22 cellular contexts compared by ENCODE assay signal in the genomic region with DNA sequence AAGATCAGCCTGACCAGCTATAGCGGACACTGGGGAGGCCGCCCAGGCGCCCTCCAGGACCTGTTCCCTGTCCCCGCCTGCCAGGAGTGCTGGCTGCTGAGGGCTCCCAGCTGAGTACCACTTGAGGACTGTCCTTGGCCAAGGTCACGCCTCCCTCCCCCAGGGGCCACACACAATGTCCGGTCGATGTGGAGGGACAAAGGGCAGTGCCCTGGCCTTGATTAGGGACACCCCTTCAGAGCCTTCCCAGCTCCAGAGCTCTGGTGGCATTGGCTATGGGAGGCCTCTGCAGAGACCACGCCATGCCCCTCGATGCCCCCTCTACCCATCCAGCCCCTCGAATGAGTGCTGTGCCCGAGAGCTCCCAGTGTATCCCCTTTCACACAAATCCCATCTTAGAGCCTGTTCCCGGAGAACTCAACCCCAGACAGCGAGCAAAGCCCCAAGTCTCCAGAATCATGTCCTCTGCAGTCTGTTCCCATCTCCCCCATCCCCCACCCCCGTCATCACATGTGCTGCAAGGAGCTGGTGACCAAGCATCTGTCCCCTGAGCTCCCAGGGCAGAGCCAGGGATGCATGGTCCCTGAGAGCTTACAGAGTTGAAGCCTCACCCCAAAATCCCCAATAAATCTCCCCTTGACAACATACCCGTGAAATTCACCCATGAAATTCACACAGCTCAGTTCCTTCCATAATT.
"Had no signal": no experiment of that assay in that cellular context is flagged by ENCODE, and none has a peak within 500 bp of the region (broad histone marks: within the 10 kb centered on the region; RNA-seq: fewer than 3 reads in every experiment).

No MANE protein-coding gene starts in this region.

- H3K9me3 ChIP-seq: lower lobe of right lung, neutrophil had no signal

- H3K4me1 ChIP-seq: lower lobe of right lung, tibial nerve had no signal

- DNase-seq: activated CD4-positive, alpha-beta memory T cell treated with anti-CD3 and anti-CD28 coated beads, Interleukin-2, amount 10 ng/mL, durations not matched to agents 7 days and 5 days; activated CD4-positive, alpha-beta T cell treated with anti-CD3 and anti-CD28 coated beads, Interleukin-2, amount 10 ng/mL, durations not matched to agents 24 days and 14 days; activated CD8-positive, alpha-beta memory T cell treated with anti-CD3 and anti-CD28 coated beads, Interleukin-2, amount 50 U/mL, for 48 hours; activated gamma-delta T cell; activated naive CD4-positive, alpha-beta T cell treated with anti-CD3 and anti-CD28 coated beads, Interleukin-2, amount 50 U/mL, for 16 hours; activated naive CD8-positive, alpha-beta T cell treated with anti-CD3 and anti-CD28 coated beads, Interleukin-2, amount 50 U/mL, for 24 hours; activated T-cell treated with anti-CD3 and anti-CD28 coated beads, Interleukin-2, amount 50 U/mL, for 24 hours; amygdala; central memory CD4-positive, alpha-beta T cell; esophagus squamous epithelium; foreskin melanocyte; islet precursor cell; lower lobe of right lung; mesenchymal stem cell; natural killer cell; stimulated activated CD4-positive, alpha-beta T cell treated with anti-CD3 and anti-CD28 coated beads, Interleukin-1b, Interleukin-23, amount 100 ng/mL, for 48 hours; stimulated activated naive B cell treated with anti-CD40 and anti-IgM and Interleukin-4, amounts not matched to agents 10 μg/mL and 1 μg/mL and 100 μg/mL, for 72 hours had no signal

- H3K36me3 Mint-ChIP-seq: natural killer cell; stimulated activated naive B cell treated with anti-CD40 and anti-IgM and Interleukin-4, amounts not matched to agents 10 μg/mL and 1 μg/mL and 100 μg/mL, for 72 hours had no signal

- H3K27ac Mint-ChIP-seq: activated CD4-positive, alpha-beta memory T cell treated with anti-CD3 and anti-CD28 coated beads, Interleukin-2, amount 10 ng/mL, durations not matched to agents 7 days and 5 days; activated CD4-positive, alpha-beta T cell treated with anti-CD3 and anti-CD28 coated beads, Interleukin-2, amount 10 ng/mL, durations not matched to agents 24 days and 14 days; activated naive CD8-positive, alpha-beta T cell treated with anti-CD3 and anti-CD28 coated beads, Interleukin-2, amount 50 U/mL, for 24 hours; activated T-cell treated with anti-CD3 and anti-CD28 coated beads, Interleukin-2, amount 50 U/mL, for 24 hours; natural killer cell; stimulated activated naive B cell treated with anti-CD40 and anti-IgM and Interleukin-4, amounts not matched to agents 10 μg/mL and 1 μg/mL and 100 μg/mL, for 72 hours had no signal

- H3K27ac ChIP-seq: hepatocyte, lower lobe of right lung, neutrophil, tibial nerve had no signal

- H3K36me3 ChIP-seq: esophagus squamous epithelium, lower lobe of right lung, neutrophil, tibial nerve had no signal

- H3K79me2 ChIP-seq: hepatocyte had no signal

- H3K27me3 ChIP-seq: hepatocyte, tibial nerve had no signal

- H3K4me3 ChIP-seq: esophagus squamous epithelium, hepatocyte, lower lobe of right lung, smooth muscle cell, tibial nerve had no signal

- H3K27me3 Mint-ChIP-seq: activated naive CD8-positive, alpha-beta T cell treated with anti-CD3 and anti-CD28 coated beads, Interleukin-2, amount 50 U/mL, for 24 hours had no signal

- H3K4me2 ChIP-seq: hepatocyte, smooth muscle cell had no signal

- ATAC-seq: activated CD4-positive, CD25-positive, alpha-beta regulatory T cell treated with anti-CD3 and anti-CD28 coated beads, Interleukin-2, amount 50 U/mL, for 24 hours; activated naive CD8-positive, alpha-beta T cell treated with anti-CD3 and anti-CD28 coated beads, Interleukin-2, amount 50 U/mL, for 24 hours; natural killer cell; stimulated activated naive B cell treated with anti-CD40 and anti-IgM and Interleukin-4, amounts not matched to agents 10 μg/mL and 1 μg/mL and 100 μg/mL, for 72 hours had no signal

- H3K9me3 Mint-ChIP-seq: activated CD4-positive, alpha-beta memory T cell treated with anti-CD3 and anti-CD28 coated beads, Interleukin-2, amount 10 ng/mL, durations not matched to agents 7 days and 5 days; activated CD4-positive, alpha-beta T cell treated with anti-CD3 and anti-CD28 coated beads, Interleukin-2, amount 10 ng/mL, durations not matched to agents 24 days and 14 days; activated naive CD8-positive, alpha-beta T cell treated with anti-CD3 and anti-CD28 coated beads, Interleukin-2, amount 50 U/mL, for 24 hours; activated T-cell treated with anti-CD3 and anti-CD28 coated beads, Interleukin-2, amount 50 U/mL, for 24 hours; natural killer cell had no signal

- H3K4me3 Mint-ChIP-seq: activated CD4-positive, alpha-beta memory T cell treated with anti-CD3 and anti-CD28 coated beads, Interleukin-2, amount 10 ng/mL, durations not matched to agents 7 days and 5 days; activated CD4-positive, alpha-beta T cell treated with anti-CD3 and anti-CD28 coated beads, Interleukin-2, amount 10 ng/mL, durations not matched to agents 24 days and 14 days; activated naive CD8-positive, alpha-beta T cell treated with anti-CD3 and anti-CD28 coated beads, Interleukin-2, amount 50 U/mL, for 24 hours; activated T-cell treated with anti-CD3 and anti-CD28 coated beads, Interleukin-2, amount 50 U/mL, for 24 hours; natural killer cell; stimulated activated naive B cell treated with anti-CD40 and anti-IgM and Interleukin-4, amounts not matched to agents 10 μg/mL and 1 μg/mL and 100 μg/mL, for 72 hours had no signal
